Comparison of ENCODE assay signal across 11 cellular contexts in the genomic region with DNA sequence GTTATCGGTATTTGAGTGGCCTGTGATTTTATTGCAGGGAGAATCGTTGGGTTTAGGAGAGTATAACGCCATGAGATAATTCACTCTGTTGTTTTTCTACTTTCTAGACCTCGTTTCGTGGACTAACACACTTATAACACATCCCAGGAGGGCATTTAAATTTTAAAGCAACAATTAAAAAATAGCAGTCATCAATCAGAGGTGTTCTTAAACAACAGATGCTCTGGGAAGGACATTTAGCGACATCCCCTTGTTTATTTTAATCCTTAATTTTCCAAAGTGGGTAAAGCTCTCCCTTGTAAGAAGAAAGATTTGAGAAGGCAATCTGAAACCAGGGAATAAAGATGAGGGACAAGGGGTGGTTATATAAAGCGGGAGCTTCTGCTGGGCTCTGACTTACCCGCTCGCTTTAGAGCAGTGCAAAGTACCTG. TPM values are rescaled to one million over a fixed set of nuclear protein-coding genes. Genes with fewer than 3 reads are reported as not detected.
DNase-seq lines count a peak whose midpoint lies in the region; ATAC-seq and TF ChIP-seq lines count a peak whose summit lies in the region.
"Had no signal": no experiment of that assay in that cellular context is flagged by ENCODE, and none has a peak within 500 bp of the region (broad histone marks: within the 10 kb centered on the region; RNA-seq: fewer than 3 reads in every experiment).

No MANE protein-coding gene starts in this region.

- peaks cover 3% of the 10 kb centered on the region for H3K4me1 ChIP-seq in mesendoderm (ENCODE audit: control insufficient read depth, low read depth, low read length)
- no peaks in the 10 kb centered on the region for H3K4me1 ChIP-seq in thymus (ENCODE audit: control insufficient read depth, insufficient read depth, low read length)

- H3K4ac ChIP-seq in mesendoderm (ENCODE audit: low read depth, low read length): no peak overlapping the region

- H4K8ac ChIP-seq in mesendoderm (ENCODE audit: low read depth, low read length): no peak overlapping the region

- DNase-seq in DMS79 treated with DMSO at 0.1 percent for 48 hours (lab: John Stamatoyannopoulos, UW) (peak; percentile 31), DMS79 (lab: John Stamatoyannopoulos, UW) (no peak), coronary artery (ENCODE audit: low spot score) (no peak), mesendoderm (no peak), brain microvascular endothelial cell (no peak)
- DNase-seq: activated naive CD8-positive, alpha-beta T cell treated with anti-CD3 and anti-CD28 coated beads, Interleukin-2, amount 10 ng/mL, durations not matched to agents 7 days and 5 days; immature natural killer cell; NCI-H2227 treated with DMSO at 0.1 percent for 48 hours had no signal

- H3K9ac ChIP-seq in mesendoderm (ENCODE audit: low read length): no peak overlapping the region

- H3K79me1 ChIP-seq in mesendoderm (ENCODE audit: low read length): peaks cover 6% of the 10 kb centered on the region

- TF ChIP-seq POLR2A in GM18505 (IDR thresholded peaks at IDR 0.05; ENCODE audit: borderline replicate concordance, extremely low read depth, insufficient read depth, insufficient read length): no peak

- H3K56ac ChIP-seq in mesendoderm (ENCODE audit: low read length): no peak overlapping the region

- no peak overlapping the region for H2AK5ac ChIP-seq in mesendoderm (ENCODE audit: low read length)

- H2BK120ac ChIP-seq in mesendoderm (ENCODE audit: low read depth, low read length): no peak overlapping the region

- no peak overlapping the region for H3K18ac ChIP-seq in mesendoderm (ENCODE audit: low read length)

- no peaks in the 10 kb centered on the region for H3K27me3 ChIP-seq in mesendoderm (ENCODE audit: insufficient read depth, low read length, poor library complexity)
- peaks cover 19% of the 10 kb centered on the region for H3K27me3 ChIP-seq in thymus (ENCODE audit: control insufficient read depth, insufficient read depth)
- H3K27me3 ChIP-seq in brain microvascular endothelial cell (replicated peaks): no peaks in the 10 kb centered on the region

- no peak overlapping the region for H3K4me2 ChIP-seq in mesendoderm (ENCODE audit: low read length)

- H3K36me3 ChIP-seq in mesendoderm (ENCODE audit: control insufficient read depth, insufficient read depth, low read length) (no peaks in the 10 kb centered on the region), thymus (ENCODE audit: control insufficient read depth, insufficient read depth) (no peaks in the 10 kb centered on the region), brain microvascular endothelial cell (replicated peaks) (no peaks in the 10 kb centered on the region)

- no peak overlapping the region for H3K23ac ChIP-seq in mesendoderm (ENCODE audit: low read length)

- no peak overlapping the region for H4K5ac ChIP-seq in mesendoderm (ENCODE audit: low read length)

- no peaks in the 10 kb centered on the region for H3K9me3 ChIP-seq in thymus (ENCODE audit: control insufficient read depth)

- peak overlapping the region; percentile 36 for H2BK15ac ChIP-seq in mesendoderm (replicated peaks; ENCODE audit: low read depth)

- H3K4me3 ChIP-seq in coronary artery (peak overlapping the region; percentile 72), mesendoderm (ENCODE audit: low read length) (no peak overlapping the region), thymus (ENCODE audit: low read length) (peak overlapping the region; percentile 10), brain microvascular endothelial cell (ENCODE audit: low read depth, low read length) (no peak overlapping the region)

- H3K79me2 ChIP-seq in mesendoderm (ENCODE audit: control insufficient read depth, insufficient read depth, low read length): peaks cover 23% of the 10 kb centered on the region

- no peak for ATAC-seq in HG02571 (IDR thresholded peaks at IDR 0.05; ENCODE audit: unreplicated experiment)
- ATAC-seq in GM18505 (IDR thresholded peaks at IDR 0.05; ENCODE audit: unreplicated experiment): no peak

- WGBS in mesendoderm (ENCODE audit: extremely low coverage, insufficient coverage, low lambda C conversion rate): no CpG with 5 or more reads among the region's 9 CpGs
- 90% methylated on average over 9 of the region's 9 CpGs for WGBS in thymus

- TF ChIP-seq CTCF in coronary artery (IDR thresholded peaks at IDR 0.05) (no peak), brain microvascular endothelial cell (IDR thresholded peaks at IDR 0.05; ENCODE audit: low read depth, low read length, missing control alignments) (no peak)

- in situ Hi-C loops in brain microvascular endothelial cell (cut with HindIII; ENCODE audit: low pct_ligation_motif_present, low sequenced_read_pairs): no loop called here

- peak overlapping the region; percentile 62 to 75 for H3K27ac ChIP-seq in coronary artery
- no peak overlapping the region for H3K27ac ChIP-seq in mesendoderm (ENCODE audit: low read depth, low read length)
- no peak overlapping the region for H3K27ac ChIP-seq in thymus (ENCODE audit: low read depth)
- no peak overlapping the region for H3K27ac ChIP-seq in brain microvascular endothelial cell

- no peak overlapping the region for H2BK5ac ChIP-seq in mesendoderm (ENCODE audit: low read length)

RNA-seq across cellular contexts. Expression of gene PBX1, which starts 4.9 kb away (rescaled TPM):
- 43.0 TPM for polyA plus RNA-seq in mesendoderm (2013, experiment 1 of 2)
- polyA plus RNA-seq in mesendoderm (2013, experiment 2 of 2): 42.7 TPM
- polyA plus RNA-seq in thymus: 12.9 TPM

Comparison
In these comparisons a context has a peak if more than half of its experiments do, and no peak if none do; other contexts are left out.
1. H3K27ac ChIP-seq: peak in coronary artery (2 of 2); none in mesendoderm (single experiment), thymus (single experiment) and brain microvascular endothelial cell (single experiment).
2. H3K4me3 ChIP-seq: peak in coronary artery (single experiment) and thymus (single experiment); none in mesendoderm (single experiment) and brain microvascular endothelial cell (single experiment).